Comparison of ENCODE assay signal across 21 cellular contexts in the genomic region with DNA sequence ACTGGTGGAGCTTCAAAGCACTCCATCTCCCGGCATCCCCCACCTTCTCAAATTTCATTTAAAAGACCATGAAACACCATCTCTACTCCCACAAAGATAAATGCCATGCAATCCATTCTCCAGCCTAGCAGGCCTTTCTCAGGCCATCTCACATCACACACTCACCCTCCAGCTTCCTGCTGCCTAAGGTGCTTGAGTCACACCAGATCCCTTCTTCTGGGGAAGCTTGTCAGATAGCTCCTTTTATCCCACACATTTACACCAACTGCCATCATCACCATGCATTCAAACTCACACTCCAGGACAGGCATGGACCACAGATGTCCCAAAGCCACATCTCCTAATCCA.
DNase-seq lines count a peak whose midpoint lies in the region; ATAC-seq and TF ChIP-seq lines count a peak whose summit lies in the region.
"Had no signal": no experiment of that assay in that cellular context is flagged by ENCODE, and none has a peak within 500 bp of the region (broad histone marks: within the 10 kb centered on the region; RNA-seq: fewer than 3 reads in every experiment).

No MANE protein-coding gene starts in this region.

- H3K4me2 ChIP-seq in PC-9: no peak overlapping the region; the same call in 1 of the 2 replicates
- no peak overlapping the region for H3K4me2 ChIP-seq in Karpas-422 (ENCODE audit: low read depth, low read length, poor library complexity, severe bottlenecking)
- H3K4me2 ChIP-seq: KMS-11 had no signal

- no peaks in the 10 kb centered on the region for H3K27me3 Mint-ChIP-seq in nephron (ENCODE audit: low read depth)
- H3K27me3 Mint-ChIP-seq: activated CD4-positive, alpha-beta T cell treated with anti-CD3 and anti-CD28 coated beads, Interleukin-2, amount 10 ng/mL, durations not matched to agents 7 days and 5 days; activated naive CD8-positive, alpha-beta T cell treated with anti-CD3 and anti-CD28 coated beads for 36 hours had no signal

- H3K27me3 ChIP-seq in BJ (ENCODE audit: control insufficient read depth, insufficient read depth, low read length): no peaks in the 10 kb centered on the region
- H3K27me3 ChIP-seq in PC-9 (ENCODE audit: insufficient read depth, low read depth): no peaks in the 10 kb centered on the region
- H3K27me3 ChIP-seq in esophagus squamous epithelium: no peaks in the 10 kb centered on the region
- no peaks in the 10 kb centered on the region for H3K27me3 ChIP-seq in Karpas-422 (ENCODE audit: low read length)
- H3K27me3 ChIP-seq: uterus had no signal

- H3K4me3 Mint-ChIP-seq in nephron: no peak overlapping the region
- H3K4me3 Mint-ChIP-seq: activated CD4-positive, alpha-beta T cell treated with anti-CD3 and anti-CD28 coated beads, Interleukin-2, amount 10 ng/mL, durations not matched to agents 7 days and 5 days; activated naive CD8-positive, alpha-beta T cell treated with anti-CD3 and anti-CD28 coated beads for 36 hours; activated T-cell treated with anti-CD3 and anti-CD28 coated beads, Interleukin-2, amount 50 U/mL, for 24 hours had no signal

- TF ChIP-seq CTCF in BJ (IDR thresholded peaks at IDR 0.05; ENCODE audit: insufficient read depth, low read depth, low read length): no peak
- no peak for TF ChIP-seq CTCF in PC-9 (conservative IDR thresholded peaks at IDR 0.05)
- no peak for TF ChIP-seq CTCF in esophagus squamous epithelium (IDR thresholded peaks at IDR 0.05)
- TF ChIP-seq CTCF in nephron (IDR thresholded peaks at IDR 0.05; ENCODE audit: unreplicated experiment in 3 of 3): no peak

- TF ChIP-seq POLR2A in esophagus squamous epithelium (IDR thresholded peaks at IDR 0.05): no peak

- CTCF ChIA-PET in BJ (lab: Yijun Ruan, JAX) (interaction anchor here (0.8 to 8.8 kb wide), 6 partner anchors 15 to 1014 kb away, joined by 3 to 123 read pairs (median 5); no protein-coding TSS in a partner anchor), PC-9 (lab: Charles Lee) (interaction anchor here (1.5 to 1.6 kb wide), 2 partner anchors 57 to 59 kb away, joined by 9 to 11 read pairs; no protein-coding TSS in a partner anchor)

- H3K36me3 ChIP-seq in BJ (ENCODE audit: control insufficient read depth, insufficient read depth, low read length) (no peaks in the 10 kb centered on the region), PC-9 (ENCODE audit: low read depth) (no peaks in the 10 kb centered on the region), esophagus squamous epithelium (no peaks in the 10 kb centered on the region), Karpas-422 (ENCODE audit: insufficient read depth, low read length) (no peaks in the 10 kb centered on the region)
- H3K36me3 ChIP-seq: uterus had no signal

- 76 to 86% methylated on average over 1 of the region's 1 CpG for WGBS in esophagus squamous epithelium, 2 donors

- POLR2A ChIA-PET in BJ (lab: Charles Lee): interaction anchor here (0.5 to 1.4 kb wide), 6 partner anchors 16 to 1017 kb away, joined by 4 to 7 read pairs (median 6); no protein-coding TSS in a partner anchor
- POLR2A ChIA-PET in PC-9 (lab: Charles Lee; ENCODE audit: unreplicated experiment): interaction anchor here (0.5 kb wide), 1 partner anchor 57 kb away, joined by 3 read pairs; no protein-coding TSS in a partner anchor

- H3K36me3 Mint-ChIP-seq in nephron (ENCODE audit: low read depth): no peaks in the 10 kb centered on the region

- no peak for ATAC-seq in HG02938 (IDR thresholded peaks at IDR 0.05; ENCODE audit: unreplicated experiment)
- ATAC-seq: stimulated activated naive CD8-positive, alpha-beta T cell treated with anti-CD3 and anti-CD28 coated beads, Interleukin-15, Interleukin-2, amounts not matched to agents 100 U/mL and 50 U/mL, for 24 hours had no signal

- peak overlapping the region; percentile 27 to 98 (median 47) for H3K27ac Mint-ChIP-seq in nephron
- H3K27ac Mint-ChIP-seq: activated CD4-positive, alpha-beta T cell treated with anti-CD3 and anti-CD28 coated beads, Interleukin-2, amount 10 ng/mL, durations not matched to agents 7 days and 5 days; activated naive CD8-positive, alpha-beta T cell treated with anti-CD3 and anti-CD28 coated beads for 36 hours; activated T-cell treated with anti-CD3 and anti-CD28 coated beads, Interleukin-2, amount 50 U/mL, for 24 hours had no signal

- no peaks in the 10 kb centered on the region for H3K9me3 Mint-ChIP-seq in nephron
- H3K9me3 Mint-ChIP-seq: activated CD4-positive, alpha-beta T cell treated with anti-CD3 and anti-CD28 coated beads, Interleukin-2, amount 10 ng/mL, durations not matched to agents 7 days and 5 days; activated naive CD8-positive, alpha-beta T cell treated with anti-CD3 and anti-CD28 coated beads for 36 hours; activated T-cell treated with anti-CD3 and anti-CD28 coated beads, Interleukin-2, amount 50 U/mL, for 24 hours had no signal

- peaks cover 79% of the 10 kb centered on the region for H3K4me1 Mint-ChIP-seq in nephron

- H3K79me2 ChIP-seq in PC-9 (ENCODE audit: low read depth) (no peaks in the 10 kb centered on the region), Karpas-422 (ENCODE audit: low read length) (no peaks in the 10 kb centered on the region)

- intact Hi-C loops in PC-9 (cut with micrococcal nuclease; ENCODE audit: unreplicated experiment) (loop anchor here (1.0 to 10.0 kb wide), 3 partner anchors 57 to 545 kb away; no protein-coding TSS in a partner anchor), esophagus squamous epithelium (cut with DNase I) (loop anchor here (5.0 to 10.0 kb wide), 3 partner anchors 58 to 1013 kb away; partner anchors contain the start of gene IGFBP5)

- H3K9me3 ChIP-seq in PC-9 (ENCODE audit: insufficient read depth, low read depth): no peaks in the 10 kb centered on the region
- no peaks in the 10 kb centered on the region for H3K9me3 ChIP-seq in esophagus squamous epithelium
- no peaks in the 10 kb centered on the region for H3K9me3 ChIP-seq in Karpas-422 (ENCODE audit: low read length)
- H3K9me3 ChIP-seq: uterus had no signal

- DNase-seq in BJ (ENCODE audit: low read depth) (peak; percentile 91), PC-9 (peak; percentile 40 to 67), esophagus squamous epithelium (lab: John Stamatoyannopoulos, UW) (no peak), ureter (ENCODE audit: low spot score) (no peak), Karpas-422 (no peak), HCEC 1CT (no peak)
- DNase-seq: activated CD4-positive, alpha-beta T cell treated with anti-CD3 and anti-CD28 coated beads, Interleukin-2, amount 10 ng/mL, durations not matched to agents 7 days and 5 days; activated naive CD8-positive, alpha-beta T cell treated with anti-CD3 and anti-CD28 coated beads for 36 hours; activated T-cell treated with anti-CD3 and anti-CD28 coated beads, Interleukin-2, amount 50 U/mL, for 24 hours; AML-193; cerebellar nuclear complex; DMS 273 treated with DMSO at 0.1 percent for 48 hours; kidney; NCI-H1105; NCI-H2227 treated with DMSO at 0.1 percent for 48 hours; SHP77 treated with DMSO at 0.1 percent for 48 hours; stimulated activated naive CD8-positive, alpha-beta T cell treated with anti-CD3 and anti-CD28 coated beads, Interleukin-15, Interleukin-2, amounts not matched to agents 100 U/mL and 50 U/mL, for 24 hours; uterus had no signal

- H3K27ac ChIP-seq in PC-9 (peak overlapping the region; percentile 25), esophagus squamous epithelium (peak overlapping the region; percentile 38 to 64 (median 60)), Karpas-422 (ENCODE audit: low read length) (no peak overlapping the region)
- H3K27ac ChIP-seq: KMS-11 had no signal

- H3K4me3 ChIP-seq in BJ (ENCODE audit: low read depth, low read length) (no peak overlapping the region), PC-9 (no peak overlapping the region), esophagus squamous epithelium (no peak overlapping the region), Karpas-422 (ENCODE audit: low read length) (no peak overlapping the region)
- H3K4me3 ChIP-seq: uterus had no signal

- H4K20me1 ChIP-seq in PC-9 (ENCODE audit: insufficient read depth) (no peaks in the 10 kb centered on the region), Karpas-422 (ENCODE audit: insufficient read depth, low read depth, low read length) (no peaks in the 10 kb centered on the region)

- no peak overlapping the region for H3K9ac ChIP-seq in Karpas-422 (ENCODE audit: low read length)
- H3K9ac ChIP-seq: KMS-11 had no signal

- peaks cover 16% of the 10 kb centered on the region for H3F3A ChIP-seq in PC-9 (ENCODE audit: insufficient read depth, low read depth)

- H3K4me1 ChIP-seq in PC-9 (replicated peaks; ENCODE audit: insufficient read depth): peaks cover 37% of the 10 kb centered on the region
- peaks cover 21 to 95% (median 58%) of the 10 kb centered on the region in 3 donors for H3K4me1 ChIP-seq in esophagus squamous epithelium
- no peaks in the 10 kb centered on the region for H3K4me1 ChIP-seq in Karpas-422 (ENCODE audit: low read length)

- H3K9me2 ChIP-seq in PC-9 (ENCODE audit: insufficient read depth) (no peaks in the 10 kb centered on the region), Karpas-422 (replicated peaks; ENCODE audit: insufficient read depth, low read length) (no peaks in the 10 kb centered on the region)

- BruUV-seq in PC-9 (replicated peaks; lab: Mats Ljungman, UMichigan): no TSS peak

- no peak overlapping the region for H2AFZ ChIP-seq in PC-9
- H2AFZ ChIP-seq in Karpas-422 (ENCODE audit: low read length): no peak overlapping the region

Comparison
In these comparisons a context has a peak if more than half of its experiments do, and no peak if none do; other contexts are left out.
1. DNase-seq: peak in BJ (single experiment) and PC-9 (2 of 2); none in esophagus squamous epithelium (single experiment), ureter (single experiment), Karpas-422 (single experiment) and HCEC 1CT (single experiment).